In genomic region chr5:172107606-172108005, GRCh38 we compare ENCODE assay signal across 10 cellular contexts.
DNase-seq lines count a peak whose midpoint lies in the region; ATAC-seq and TF ChIP-seq lines count a peak whose summit lies in the region.
"Had no signal": no experiment of that assay in that cellular context is flagged by ENCODE, and none has a peak within 500 bp of the region (broad histone marks: within the 10 kb centered on the region; RNA-seq: fewer than 3 reads in every experiment).

No MANE protein-coding gene starts in this region.

- H3K4me3 Mint-ChIP-seq in CD4-positive, alpha-beta T cell: no peak overlapping the region

- H3K27me3 ChIP-seq in CD4-positive, alpha-beta T cell (ENCODE audit: control insufficient read depth, insufficient read depth, low read length): no peaks in the 10 kb centered on the region
- H3K27me3 ChIP-seq in PC-3 (ENCODE audit: low read length): no peaks in the 10 kb centered on the region
- H3K27me3 ChIP-seq in neutrophil: no peaks in the 10 kb centered on the region

- POLR2A ChIA-PET in CD4-positive, alpha-beta T cell (lab: Charles Lee): interaction anchor here (1.0 to 1.5 kb wide), 3 partner anchors 41 to 81 kb away, joined by 5 to 12 read pairs (median 6); partner anchors contain the start of gene STK10
- POLR2A ChIA-PET in PC-3 (lab: Charles Lee; ENCODE audit: unreplicated experiment): interaction anchor here (0.5 to 0.6 kb wide), 2 partner anchors 74 to 192 kb away, joined by 3 to 4 read pairs; no protein-coding TSS in a partner anchor

- peaks cover 53% of the 10 kb centered on the region for H3K4me1 Mint-ChIP-seq in CD4-positive, alpha-beta T cell (ENCODE audit: low read depth)

- DNase-seq in CD4-positive, alpha-beta T cell: no peak
- DNase-seq in PC-3 (peak; percentile 57), dermis blood vessel endothelial cell (peak; percentile 41), omental fat pad (ENCODE audit: low spot score) (no peak), NCI-H1436 (lab: John Stamatoyannopoulos, UW) (no peak)
- no peak for DNase-seq in activated effector memory CD4-positive, alpha-beta T cell treated with Interleukin-2 at 50 U/mL for 16 hours
- no peak for DNase-seq in stimulated activated CD4-positive, alpha-beta T cell treated with anti-CD3 and anti-CD28 coated beads, Interleukin-15, amount 100 ng/mL, for 24 hours
- DNase-seq: NCI-H2107 had no signal

- H3K4me2 ChIP-seq in PC-3 (ENCODE audit: low read length): peak overlapping the region; percentile 62

- H3K27me3 Mint-ChIP-seq in CD4-positive, alpha-beta T cell: no peaks in the 10 kb centered on the region

- no peaks in the 10 kb centered on the region for H3K36me3 ChIP-seq in PC-3 (ENCODE audit: low read depth, low read length)
- peaks cover 72% of the 10 kb centered on the region for H3K36me3 ChIP-seq in neutrophil
- H3K36me3 ChIP-seq: prostate gland had no signal

- no peaks in the 10 kb centered on the region for H4K20me1 ChIP-seq in PC-3 (ENCODE audit: low read length)

- no peak for TF ChIP-seq CTCF in CD4-positive, alpha-beta T cell (IDR thresholded peaks at IDR 0.05)
- no peak for TF ChIP-seq CTCF in PC-3 (conservative IDR thresholded peaks at IDR 0.05; ENCODE audit: low read depth, low read length)
- TF ChIP-seq CTCF in neutrophil (IDR thresholded peaks at IDR 0.05): no peak
- no peak for TF ChIP-seq CTCF in omental fat pad (IDR thresholded peaks at IDR 0.05)

- H3F3A ChIP-seq in PC-3 (ENCODE audit: low read length, unreplicated experiment): no peaks in the 10 kb centered on the region

- ATAC-seq in CD4-positive, alpha-beta T cell (ENCODE audit: poor library complexity): no peak
- ATAC-seq in PC-3 (peak; percentile 42), omental fat pad (ENCODE audit: low FRiP score) (no peak)

- peak overlapping the region; percentile 66 for H2AFZ ChIP-seq in PC-3 (ENCODE audit: low read length)

- H3K36me3 Mint-ChIP-seq in CD4-positive, alpha-beta T cell (ENCODE audit: low read depth): peaks cover 66% of the 10 kb centered on the region

- intact Hi-C loops in CD4-positive, alpha-beta T cell (cut with DNase I, micrococcal nuclease): loop anchor here (1.0 to 5.0 kb wide), 3 partner anchors 81 to 195 kb away; partner anchors contain the start of gene STK10 (in 2 of the 2)
- intact Hi-C loops in PC-3 (cut with micrococcal nuclease): loop anchor here (1.0 to 10.0 kb wide), 4 partner anchors 81 to 267 kb away; partner anchors contain the start of gene STK10

- peak overlapping the region; percentile 41 for H3K27ac ChIP-seq in CD4-positive, alpha-beta T cell (ENCODE audit: low read depth, low read length)
- peak overlapping the region; percentile 11; the same call in 1 of the 2 replicates for H3K27ac ChIP-seq in PC-3 (ENCODE audit: low read length)
- H3K27ac ChIP-seq in neutrophil: peak overlapping the region; percentile 80
- H3K27ac ChIP-seq: prostate gland had no signal

- no peak overlapping the region for H3K9ac ChIP-seq in PC-3 (ENCODE audit: low read length)

- CTCF ChIA-PET in CD4-positive, alpha-beta T cell (lab: Charles Lee): interaction anchor here (7.1 kb wide), 1 partner anchor 81 kb away, joined by 49 read pairs; the partner anchor contains the start of gene STK10
- CTCF ChIA-PET in PC-3 (lab: Charles Lee): interaction anchor here (0.8 to 1.7 kb wide), 2 partner anchors 80 to 195 kb away, joined by 3 to 12 read pairs; partner anchors contain the start of gene STK10

- H3K79me2 ChIP-seq in PC-3 (ENCODE audit: low read length): no peaks in the 10 kb centered on the region

- no peaks in the 10 kb centered on the region for H3K9me3 ChIP-seq in CD4-positive, alpha-beta T cell (ENCODE audit: control insufficient read depth, low read length)
- no peaks in the 10 kb centered on the region for H3K9me3 ChIP-seq in PC-3 (ENCODE audit: low read length)
- H3K9me3 ChIP-seq in neutrophil: no peaks in the 10 kb centered on the region
- H3K9me3 ChIP-seq: prostate gland had no signal

- H3K4me1 ChIP-seq in PC-3 (ENCODE audit: insufficient read depth, low read length) (peaks cover 25% of the 10 kb centered on the region), neutrophil (ENCODE audit: control insufficient read depth in 1 of 2, insufficient read depth in 1 of 2, low read depth in 1 of 2, low read length in 1 of 2) (peaks cover 61% of the 10 kb centered on the region in 2 experiments)

- H3K27ac Mint-ChIP-seq in CD4-positive, alpha-beta T cell: peak overlapping the region; percentile 81

- no TSS peak for BruUV-seq in PC-3 (replicated peaks; lab: Mats Ljungman, UMichigan)

- peak overlapping the region; percentile 30; the same call in 1 of the 2 replicates for H3K4me3 ChIP-seq in PC-3 (ENCODE audit: low read length)
- H3K4me3 ChIP-seq in neutrophil (ENCODE audit: low read depth in 1 of 2, low read length in 1 of 2): no peak overlapping the region

- H3K9me2 ChIP-seq in PC-3 (replicated peaks; ENCODE audit: low read length): no peaks in the 10 kb centered on the region

- no peaks in the 10 kb centered on the region for H3K9me3 Mint-ChIP-seq in CD4-positive, alpha-beta T cell

Comparison
In these comparisons a context has a peak if more than half of its experiments do, and no peak if none do; other contexts are left out.
1. DNase-seq: peak in PC-3 (single experiment) and dermis blood vessel endothelial cell (single experiment); none in CD4-positive, alpha-beta T cell (0 of 10), omental fat pad (single experiment), activated effector memory CD4-positive, alpha-beta T cell treated with Interleukin-2 at 50 U/mL for 16 hours (single experiment), NCI-H1436 (single experiment) and stimulated activated CD4-positive, alpha-beta T cell treated with anti-CD3 and anti-CD28 coated beads, Interleukin-15, amount 100 ng/mL, for 24 hours (single experiment).
2. H3K27ac ChIP-seq: peak in every context shown above with its lines; median percentile 80 in neutrophil; 41 in CD4-positive, alpha-beta T cell; 11 in PC-3.